19 cellular contexts compared by ENCODE assay signal in the genomic region with DNA sequence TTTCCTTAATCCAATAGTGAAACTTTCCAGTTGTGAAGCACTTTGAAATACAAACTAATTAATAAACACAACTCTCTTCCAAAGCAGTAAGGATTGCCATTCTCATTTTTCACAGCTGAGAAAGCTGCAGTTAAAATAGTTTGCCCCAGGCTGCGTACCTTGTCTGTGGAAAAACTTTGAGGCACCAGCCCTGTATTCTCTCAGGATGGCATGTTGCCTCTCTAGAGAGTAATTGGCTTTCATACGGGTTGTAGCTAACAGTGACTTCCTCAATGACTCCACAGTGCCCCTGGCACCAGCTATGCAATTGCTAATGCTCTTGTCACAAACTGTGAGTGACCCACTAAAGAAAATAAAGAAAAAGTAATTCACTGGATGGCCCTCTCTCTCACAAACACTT.
"Had no signal": no experiment of that assay in that cellular context is flagged by ENCODE, and none has a peak within 500 bp of the region (broad histone marks: within the 10 kb centered on the region; RNA-seq: fewer than 3 reads in every experiment).

No MANE protein-coding gene starts in this region.

- H3K27ac ChIP-seq: heart left ventricle, pancreas, spleen, tibial artery, upper lobe of right lung, vagina had no signal

- H3K36me3 ChIP-seq: heart left ventricle, pancreas, spleen, tibial artery, upper lobe of right lung, vagina had no signal

- H3K9me3 ChIP-seq: heart left ventricle, pancreas, spleen, tibial artery, upper lobe of right lung, vagina had no signal

- H3K27me3 ChIP-seq: vagina had no signal

- H3K4me3 ChIP-seq: dorsolateral prefrontal cortex, heart left ventricle, pancreas, spleen, tibial artery, upper lobe of right lung, vagina had no signal

- ATAC-seq: heart left ventricle; natural killer cell treated with Interleukin-12 subunit alpha and Interleukin-12 subunit beta and Interleukin-15 and Interleukin-18, amount 100 ng/mL, for 72 hours; pancreas; sciatic nerve; stimulated activated memory B cell treated with anti-CD40 and anti-IgM and Interleukin-4, amounts not matched to agents 10 μg/mL and 1 μg/mL and 100 μg/mL, for 72 hours; upper lobe of right lung had no signal

- H3K4me1 ChIP-seq: pancreas, spleen, tibial artery, upper lobe of right lung had no signal

- DNase-seq: cortex of kidney; dorsolateral prefrontal cortex; effector CD8-positive, alpha-beta T cell; heart left ventricle; hypothalamus; kidney glomerular epithelial cell; occipital lobe; pancreas; retina; spleen; stimulated activated CD4-positive, alpha-beta T cell treated with anti-CD3 and anti-CD28 coated beads, Interleukin-15, amount 100 ng/mL, for 24 hours; stimulated activated CD4-positive, alpha-beta T cell treated with anti-CD3 and anti-CD28 coated beads, Interleukin-1b, Interleukin-23, amount 100 ng/mL, for 48 hours; stimulated activated CD4-positive, alpha-beta T cell treated with anti-CD3 and anti-CD28 coated beads, Interleukin-4, amount 100 ng/mL, for 24 hours; tibial artery; upper lobe of right lung had no signal
